Comparison of ENCODE assay signal across 8 cellular contexts in genomic region chr16:48608871-48609452, GRCh38. TPM values are rescaled to one million over a fixed set of nuclear protein-coding genes. Genes with fewer than 3 reads are reported as not detected.
DNase-seq lines count a peak whose midpoint lies in the region; ATAC-seq, FAIRE-seq and TF ChIP-seq lines count a peak whose summit lies in the region.

No MANE protein-coding gene starts in this region.

- intact Hi-C loops in activated T-helper 2 cell treated with anti-CD3 and anti-CD28 coated beads, Interferon-gamma antibody, Interleukin-2, Interleukin-4, amounts not matched to agents 10 μg/mL and 5 μg/mL and 100 μg/mL, durations not matched to agents 14 hours and 24 hours and 36 hours (cut with micrococcal nuclease), result no loop called here
- intact Hi-C loops in testis (cut with DNase I; ENCODE audit: low total_unique reads), result no loop called here

- H3K9me1 ChIP-seq in keratinocyte (ENCODE audit: control insufficient read depth, extremely low read depth, insufficient read depth, low read length), result peaks cover 3% of the 10 kb centered on the region

- peak overlapping the region; percentile 86 for H3K27ac Mint-ChIP-seq in activated T-helper 2 cell treated with anti-CD3 and anti-CD28 coated beads, Interferon-gamma antibody, Interleukin-2, Interleukin-4, amounts not matched to agents 10 μg/mL and 5 μg/mL and 100 μg/mL, durations not matched to agents 14 hours and 24 hours and 36 hours

- H3K36me3 Mint-ChIP-seq in activated T-helper 2 cell treated with anti-CD3 and anti-CD28 coated beads, Interferon-gamma antibody, Interleukin-2, Interleukin-4, amounts not matched to agents 10 μg/mL and 5 μg/mL and 100 μg/mL, durations not matched to agents 14 hours and 24 hours and 36 hours (ENCODE audit: low read depth), result peaks cover 10% of the 10 kb centered on the region

- H3K36me3 ChIP-seq in keratinocyte (ENCODE audit: control insufficient read depth in 2 of 2, extremely low read depth in 1 of 2, insufficient read depth in 2 of 2, low read length in 2 of 2) (no peaks in the 10 kb centered on the region), testis (ENCODE audit: low read depth, missing control alignments) (no peaks in the 10 kb centered on the region)

- H3K4me3 ChIP-seq in keratinocyte (ENCODE audit: control insufficient read depth in 2 of 3, extremely low read depth in 1 of 3, insufficient read depth in 2 of 3, low read depth in 1 of 3, low read length in 3 of 3) (peak overlapping the region; percentile 84 to 94 (median 93)), testis (peak overlapping the region; percentile 92 to 95)

- DNase-seq in activated CD8-positive, alpha-beta memory T cell treated with anti-CD3 and anti-CD28 coated beads, Interleukin-2, amount 50 U/mL, for 48 hours, result peak; percentile 72
- DNase-seq in activated CD8-positive, alpha-beta memory T cell treated with anti-CD3 and anti-CD28 coated beads for 24 hours, result no peak
- DNase-seq in activated T-helper 2 cell treated with anti-CD3 and anti-CD28 coated beads, Interferon-gamma antibody, Interleukin-2, Interleukin-4, amounts not matched to agents 10 μg/mL and 5 μg/mL and 100 μg/mL, durations not matched to agents 14 hours and 24 hours and 36 hours (ENCODE audit: low spot score), result no peak
- DNase-seq in keratinocyte (ENCODE audit: low read depth, low spot score), result no peak
- no peak for DNase-seq in testis

- H3K27me3 ChIP-seq in keratinocyte (ENCODE audit: control insufficient read depth, extremely low read depth, insufficient read depth, low read length) (no peaks in the 10 kb centered on the region), testis (no peaks in the 10 kb centered on the region)

- H3K9me3 Mint-ChIP-seq in activated T-helper 2 cell treated with anti-CD3 and anti-CD28 coated beads, Interferon-gamma antibody, Interleukin-2, Interleukin-4, amounts not matched to agents 10 μg/mL and 5 μg/mL and 100 μg/mL, durations not matched to agents 14 hours and 24 hours and 36 hours, result no peaks in the 10 kb centered on the region

- peaks cover 46% of the 10 kb centered on the region for H3K79me2 ChIP-seq in keratinocyte (ENCODE audit: control insufficient read depth, insufficient read depth, low read length)

- WGBS in testis, 2 donors, result 23 to 32% methylated on average over 25 of the region's 25 CpGs

- TF ChIP-seq CTCF in keratinocyte (optimal IDR thresholded peaks at IDR 0.05 in 1 of 3, IDR thresholded peaks at IDR 0.05 in 1 of 3, conservative IDR thresholded peaks at IDR 0.05 in 1 of 3; ENCODE audit: extremely low read depth in 1 of 3, insufficient read depth in 2 of 3, low read length in 3 of 3), result no peak
- no peak for TF ChIP-seq CTCF in testis (IDR thresholded peaks at IDR 0.05)

- no peaks in the 10 kb centered on the region for H3K27me3 Mint-ChIP-seq in activated T-helper 2 cell treated with anti-CD3 and anti-CD28 coated beads, Interferon-gamma antibody, Interleukin-2, Interleukin-4, amounts not matched to agents 10 μg/mL and 5 μg/mL and 100 μg/mL, durations not matched to agents 14 hours and 24 hours and 36 hours (ENCODE audit: low read depth)

- no peak overlapping the region for H2AFZ ChIP-seq in keratinocyte (ENCODE audit: control insufficient read depth, low read length)

- peak overlapping the region; percentile 89 for H3K4me3 Mint-ChIP-seq in activated T-helper 2 cell treated with anti-CD3 and anti-CD28 coated beads, Interferon-gamma antibody, Interleukin-2, Interleukin-4, amounts not matched to agents 10 μg/mL and 5 μg/mL and 100 μg/mL, durations not matched to agents 14 hours and 24 hours and 36 hours (ENCODE audit: low read depth)

- FAIRE-seq in keratinocyte (lab: Jason Lieb, UNC), result no peak

- no peak for TF ChIP-seq POLR2A in testis (IDR thresholded peaks at IDR 0.05)

- H3K9ac ChIP-seq in keratinocyte (ENCODE audit: control insufficient read depth, extremely low read depth, insufficient read depth, low read length), result peak overlapping the region; percentile 99

- dilution Hi-C loops in keratinocyte (cut with MboI; ENCODE audit: extremely low pct_ligation_motif_present, low sequenced_read_pairs), result no loop called here

- H3K27ac ChIP-seq in keratinocyte (ENCODE audit: control insufficient read depth, insufficient read depth, low read length), result peak overlapping the region; percentile 96
- peak overlapping the region; percentile 84 to 95 for H3K27ac ChIP-seq in testis

- peak overlapping the region; percentile 97 for H3K4me2 ChIP-seq in keratinocyte (ENCODE audit: control insufficient read depth, extremely low read depth, insufficient read depth, low read depth, low read length)

- peaks cover 37% of the 10 kb centered on the region for H3K4me1 Mint-ChIP-seq in activated T-helper 2 cell treated with anti-CD3 and anti-CD28 coated beads, Interferon-gamma antibody, Interleukin-2, Interleukin-4, amounts not matched to agents 10 μg/mL and 5 μg/mL and 100 μg/mL, durations not matched to agents 14 hours and 24 hours and 36 hours (ENCODE audit: low read depth)

- H4K20me1 ChIP-seq in keratinocyte (ENCODE audit: control insufficient read depth, extremely low read depth, insufficient read depth, low read length), result peaks cover 19% of the 10 kb centered on the region

- H3K9me3 ChIP-seq in keratinocyte (ENCODE audit: control insufficient read depth, low read depth, low read length), result no peaks in the 10 kb centered on the region
- no peaks in the 10 kb centered on the region for H3K9me3 ChIP-seq in testis

- H3K4me1 ChIP-seq in keratinocyte (ENCODE audit: control insufficient read depth, extremely low read depth, insufficient read depth, low read length), result peaks cover 62% of the 10 kb centered on the region
- peaks cover 44% of the 10 kb centered on the region for H3K4me1 ChIP-seq in testis

- ATAC-seq in HG02798 (IDR thresholded peaks at IDR 0.05; ENCODE audit: poor library complexity, unreplicated experiment) (no peak), GM19463 (IDR thresholded peaks at IDR 0.05; ENCODE audit: unreplicated experiment) (no peak), GM21529 (IDR thresholded peaks at IDR 0.05; ENCODE audit: unreplicated experiment) (no peak)

RNA-seq across cellular contexts. Expression of gene N4BP1, which starts 1.0 kb away (rescaled TPM):
- 34.3 and 40.3 TPM in 2 replicates for total RNA-seq in activated T-helper 2 cell treated with anti-CD3 and anti-CD28 coated beads, Interferon-gamma antibody, Interleukin-2, Interleukin-4, amounts not matched to agents 10 μg/mL and 5 μg/mL and 100 μg/mL, durations not matched to agents 14 hours and 24 hours and 36 hours
- 32.5 to 55.7 TPM (median 34.7 TPM) in 3 replicates for polyA plus RNA-seq in keratinocyte
- 29.2 TPM for polyA plus RNA-seq in keratinocyte (2011; ENCODE audit: low read depth)
- polyA plus RNA-seq in keratinocyte (2011; cell fraction: cytosol; rRNA removed), result 18.7 and 44.9 TPM in 2 replicates
- polyA plus RNA-seq in keratinocyte (2011; cell fraction: nucleus; rRNA removed), result 65.9 and 74.2 TPM in 2 replicates
- polyA plus RNA-seq in keratinocyte (2012; ENCODE audit: low replicate concordance), result 32.8 and 34.2 TPM in 2 replicates
- 27.6 to 43.9 TPM (median 31.4 TPM) in 3 replicates for polyA minus RNA-seq in keratinocyte
- 30.5 TPM for polyA minus RNA-seq in keratinocyte (2011; cell fraction: cytosol; rRNA and poly(A)+ RNA removed)
- polyA minus RNA-seq in keratinocyte (2011; cell fraction: nucleus; rRNA and poly(A)+ RNA removed), result 30.0 and 68.9 TPM in 2 replicates
- total RNA-seq in testis, result 10 to 100 TPM; 26.3 to 31.2 TPM
- polyA plus RNA-seq in testis (ENCODE audit: insufficient read depth, low read depth, low replicate concordance), result 27.8 TPM
